16 cellular contexts compared by ENCODE assay signal in the genomic region with DNA sequence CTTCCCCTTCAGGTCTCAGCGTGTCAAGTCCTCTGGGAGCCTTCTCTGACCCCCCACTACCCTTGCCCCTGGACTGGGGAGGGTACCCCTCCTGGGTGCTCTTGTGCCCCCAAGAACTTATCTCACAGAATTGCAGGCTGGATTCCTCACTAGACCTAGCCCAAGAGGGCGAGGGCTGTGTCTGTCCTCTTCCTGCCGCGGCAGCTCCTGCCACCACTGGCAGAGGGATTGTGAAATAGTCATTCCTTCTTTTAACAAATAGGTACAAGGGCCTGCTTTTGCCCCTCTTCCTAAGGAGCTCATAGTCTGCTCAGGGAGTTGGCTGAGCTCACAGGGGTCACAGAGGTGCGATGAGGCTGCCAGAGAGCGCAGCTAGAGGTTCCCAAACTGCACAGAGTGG. TPM values are rescaled to one million over a fixed set of nuclear protein-coding genes. Genes with fewer than 3 reads are reported as not detected.
"Had no signal": no experiment of that assay in that cellular context is flagged by ENCODE, and none has a peak within 500 bp of the region (broad histone marks: within the 10 kb centered on the region; RNA-seq: fewer than 3 reads in every experiment).

No MANE protein-coding gene starts in this region.

- H3K9ac ChIP-seq: SK-N-SH had no signal

- ATAC-seq: activated CD4-positive, CD25-positive, alpha-beta regulatory T cell treated with anti-CD3 and anti-CD28 coated beads, Interleukin-2, amount 50 U/mL, for 24 hours; activated T-cell treated with anti-CD3 and anti-CD28 coated beads, Interleukin-2, amount 50 U/mL, for 72 hours had no signal

- H3K4me3 ChIP-seq: left ventricle myocardium inferior, thoracic aorta, upper lobe of left lung had no signal

- H3K27me3 ChIP-seq: brain microvascular endothelial cell, upper lobe of left lung had no signal

- H3K4me3 Mint-ChIP-seq: activated CD4-positive, alpha-beta T cell treated with anti-CD3 and anti-CD28 coated beads, Interleukin-2, amount 10 ng/mL, durations not matched to agents 7 days and 5 days; activated T-cell treated with anti-CD3 and anti-CD28 coated beads, Interleukin-2, amount 50 U/mL, for 72 hours had no signal

- H3K9me3 ChIP-seq: left ventricle myocardium inferior, SK-N-SH, thoracic aorta, upper lobe of left lung had no signal

- H3K27ac Mint-ChIP-seq: activated CD4-positive, alpha-beta T cell treated with anti-CD3 and anti-CD28 coated beads, Interleukin-2, amount 10 ng/mL, durations not matched to agents 7 days and 5 days; activated T-cell treated with anti-CD3 and anti-CD28 coated beads, Interleukin-2, amount 50 U/mL, for 72 hours had no signal

- H3K4me2 ChIP-seq: SK-N-SH had no signal

- H3K9me3 Mint-ChIP-seq: activated CD4-positive, alpha-beta T cell treated with anti-CD3 and anti-CD28 coated beads, Interleukin-2, amount 10 ng/mL, durations not matched to agents 7 days and 5 days; activated T-cell treated with anti-CD3 and anti-CD28 coated beads, Interleukin-2, amount 50 U/mL, for 72 hours had no signal

- H3K27ac ChIP-seq: brain microvascular endothelial cell, left ventricle myocardium inferior, thoracic aorta had no signal

- H3K36me3 ChIP-seq: left ventricle myocardium inferior, thoracic aorta, upper lobe of left lung had no signal

- DNase-seq: activated CD4-positive, alpha-beta T cell treated with anti-CD3 and anti-CD28 coated beads, Interleukin-2, amount 10 ng/mL, durations not matched to agents 7 days and 5 days; activated CD8-positive, alpha-beta memory T cell treated with anti-CD3 and anti-CD28 coated beads, Interleukin-2, amount 50 U/mL, for 4 hours; activated effector memory CD4-positive, alpha-beta T cell treated with anti-CD3 and anti-CD28 coated beads, Interleukin-2, amount 50 U/mL, for 16 hours; activated naive CD4-positive, alpha-beta T cell treated with anti-CD3 and anti-CD28 coated beads, Interleukin-2, amount 50 U/mL, for 16 hours; activated T-cell treated with anti-CD3 and anti-CD28 coated beads, Interleukin-2, amount 50 U/mL, for 72 hours; aorta; brain microvascular endothelial cell; central memory CD4-positive, alpha-beta T cell; head of caudate nucleus; left ventricle myocardium inferior; retina; SK-N-SH had no signal

RNA-seq across cellular contexts. Expression of a gene that starts 9.0 kb away (rescaled TPM):
- total RNA-seq: left ventricle myocardium inferior, myocyte had no signal
- polyA plus RNA-seq: aorta had no signal
